In the genomic region with DNA sequence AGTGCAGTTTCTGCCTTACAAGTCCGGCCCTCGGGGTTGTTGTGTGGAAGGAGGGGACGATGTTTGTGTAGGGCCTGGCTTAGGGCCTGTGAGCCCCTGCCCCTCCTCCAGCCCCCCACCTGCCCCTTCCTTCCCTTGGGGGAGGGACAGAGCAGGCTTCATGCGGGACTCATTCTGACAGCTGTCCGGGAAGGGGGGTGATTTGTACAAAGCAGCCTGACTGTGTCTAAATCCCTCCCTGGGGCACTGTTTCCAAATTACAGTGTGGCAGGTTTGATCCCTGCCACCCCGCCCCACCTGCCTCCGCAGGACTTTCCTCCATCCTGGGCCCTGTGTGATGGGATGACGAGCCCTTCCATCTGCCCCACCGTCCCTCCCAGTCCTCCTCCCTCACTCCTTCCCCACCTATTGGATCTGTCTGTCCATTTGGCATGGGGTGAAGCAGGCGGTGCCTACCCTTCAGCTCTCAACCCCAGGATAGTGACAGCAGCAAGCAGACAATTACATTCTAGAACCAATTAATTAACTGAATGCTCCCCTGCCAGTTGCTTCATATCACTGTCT, we compare ENCODE assay signal across 19 cellular contexts.
DNase-seq lines count a peak whose midpoint lies in the region; ATAC-seq and TF ChIP-seq lines count a peak whose summit lies in the region.
"Had no signal": no experiment of that assay in that cellular context is flagged by ENCODE, and none has a peak within 500 bp of the region (broad histone marks: within the 10 kb centered on the region; RNA-seq: fewer than 3 reads in every experiment).

No MANE protein-coding gene starts in this region.

- peak; percentile 61 for DNase-seq in ecto neural progenitor cell (ENCODE audit: low spot score)
- no peak for DNase-seq in neuronal stem cell (ENCODE audit: low spot score)
- DNase-seq in SKM-1 treated with dmso at 0.1 percent for 144 hours (lab: John Stamatoyannopoulos, UW; ENCODE audit: unreplicated experiment), result no peak
- DNase-seq in 8988T, result no peak
- DNase-seq in CD4-positive, alpha-beta T cell, result no peak
- DNase-seq: AML-193; Caco-2; CD4-positive, CD25-positive, alpha-beta regulatory T cell; GDM1; HCEC 1CT; NCI-H1105 treated with DMSO at 0.1 percent for 48 hours; NCI-H1694; NCI-H2081 treated with DMSO at 0.1 percent for 48 hours; NCI-H510A; PC-3; SW 1271 had no signal

- H2BK120ac ChIP-seq in neuronal stem cell (ENCODE audit: low read depth, low read length), result no peak overlapping the region

- no CpG with 5 or more reads among the region's 10 CpGs for WGBS in neuronal stem cell (ENCODE audit: extremely low coverage in 2 of 2, insufficient read length in 2 of 2, insufficient replicate concordance in 1 of 2), 2 donors

- no peak overlapping the region for H3K4me3 ChIP-seq in BLaER1
- no peak overlapping the region for H3K4me3 ChIP-seq in HEK293 (ENCODE audit: low read depth, low read length)
- H3K4me3 ChIP-seq in neuronal stem cell (ENCODE audit: low read length in 2 of 2), result peak overlapping the region in 1 of 2 donors; percentile 24
- H3K4me3 ChIP-seq: SJSA1 had no signal

- H3K9ac ChIP-seq in BLaER1, result no peak overlapping the region
- no peak overlapping the region for H3K9ac ChIP-seq in neuronal stem cell (ENCODE audit: low read depth, low read length, poor library complexity)

- H3K27me3 ChIP-seq in BLaER1 (no peaks in the 10 kb centered on the region), neuronal stem cell (ENCODE audit: control insufficient read depth in 3 of 3, insufficient read depth in 3 of 3, low read depth in 1 of 3, low read length in 3 of 3) (peaks cover 0 to 13% (median 0%) of the 10 kb centered on the region in 3 experiments)
- H3K27me3 ChIP-seq in CD4-positive, alpha-beta T cell (ENCODE audit: control insufficient read depth, insufficient read depth, low read length), result no peaks in the 10 kb centered on the region
- H3K27me3 ChIP-seq: SJSA1 had no signal

- no peaks in the 10 kb centered on the region for H4K20me1 ChIP-seq in BLaER1

- H3K4me1 Mint-ChIP-seq in CD4-positive, alpha-beta T cell (ENCODE audit: low read depth), result peaks cover 22% of the 10 kb centered on the region

- no peak overlapping the region for H3K27ac Mint-ChIP-seq in CD4-positive, alpha-beta T cell

- no peak overlapping the region for H4K91ac ChIP-seq in neuronal stem cell (ENCODE audit: low read depth, low read length, poor library complexity)

- H3K9me3 Mint-ChIP-seq in CD4-positive, alpha-beta T cell, result no peaks in the 10 kb centered on the region

- intact Hi-C loops in CD4-positive, alpha-beta T cell (cut with DNase I, micrococcal nuclease), result no loop called here

- no peak overlapping the region for H3K14ac ChIP-seq in neuronal stem cell (ENCODE audit: low read length)

- no peak overlapping the region for H2BK12ac ChIP-seq in neuronal stem cell (ENCODE audit: low read length)

- no peak overlapping the region for H4K8ac ChIP-seq in neuronal stem cell (ENCODE audit: low read depth, low read length)

- no peak overlapping the region for H3K18ac ChIP-seq in neuronal stem cell (ENCODE audit: low read length)

- no peak overlapping the region for H2AFZ ChIP-seq in neuronal stem cell (ENCODE audit: low read length)

- no peaks in the 10 kb centered on the region for H3K79me1 ChIP-seq in neuronal stem cell (ENCODE audit: low read depth, low read length)

- H3K36me3 Mint-ChIP-seq in CD4-positive, alpha-beta T cell (ENCODE audit: low read depth), result no peaks in the 10 kb centered on the region
- H3K36me3 Mint-ChIP-seq: CD4-positive, CD25-positive, alpha-beta regulatory T cell had no signal

- no peak overlapping the region for H3K4me3 Mint-ChIP-seq in CD4-positive, alpha-beta T cell
- H3K4me3 Mint-ChIP-seq: CD4-positive, CD25-positive, alpha-beta regulatory T cell had no signal

- H3K27me3 Mint-ChIP-seq in CD4-positive, alpha-beta T cell, result no peaks in the 10 kb centered on the region

- H3K4me1 ChIP-seq in BLaER1 (peaks cover 51% of the 10 kb centered on the region), HEK293 (ENCODE audit: control insufficient read depth, insufficient read depth, low read length) (peaks cover 15% of the 10 kb centered on the region), neuronal stem cell (ENCODE audit: control insufficient read depth in 2 of 2, insufficient read depth in 1 of 2, low read depth in 1 of 2, low read length in 2 of 2) (peaks cover 0 to 6% of the 10 kb centered on the region in 2 donors)
- H3K4me1 ChIP-seq: Caco-2 had no signal

- H2BK5ac ChIP-seq in neuronal stem cell (ENCODE audit: low read length), result no peak overlapping the region

- H3K4me2 ChIP-seq in BLaER1, result peak overlapping the region; percentile 71
- no peak overlapping the region for H3K4me2 ChIP-seq in neuronal stem cell (ENCODE audit: insufficient read depth, low read length, poor library complexity, severe bottlenecking)

- no peak overlapping the region for H3K4ac ChIP-seq in neuronal stem cell (ENCODE audit: low read length)

- no peaks in the 10 kb centered on the region for H3K9me3 ChIP-seq in BLaER1
- H3K9me3 ChIP-seq in HEK293 (ENCODE audit: control insufficient read depth, insufficient read depth, low read depth, low read length), result no peaks in the 10 kb centered on the region
- H3K9me3 ChIP-seq in neuronal stem cell (replicated peaks in 1 of 2; ENCODE audit: control insufficient read depth in 2 of 2, insufficient read depth in 1 of 2, low read depth in 1 of 2, low read length in 2 of 2), result no peaks in the 10 kb centered on the region
- H3K9me3 ChIP-seq in CD4-positive, alpha-beta T cell (ENCODE audit: control insufficient read depth, low read length), result no peaks in the 10 kb centered on the region
- H3K9me3 ChIP-seq: Caco-2, SJSA1 had no signal

- peak overlapping the region; percentile 48 for H2AK5ac ChIP-seq in neuronal stem cell (ENCODE audit: low read depth, low read length)

- no peak for TF ChIP-seq CTCF in HEK293 (tag by site-specific recombination; IDR thresholded peaks at IDR 0.05)
- no peak for TF ChIP-seq CTCF in CD4-positive, alpha-beta T cell (IDR thresholded peaks at IDR 0.05)

- POLR2A ChIA-PET in HEK293 (lab: Yijun Ruan, JAX), result no interaction called here
- POLR2A ChIA-PET in CD4-positive, alpha-beta T cell (lab: Charles Lee), result no interaction called here

- H3K27ac ChIP-seq in BLaER1 (peak overlapping the region; percentile 29; the same call in 1 of the 2 replicates), HEK293 (ENCODE audit: extremely low read depth, low read depth, low read length) (no peak overlapping the region), neuronal stem cell (replicated peaks; ENCODE audit: low read length) (no peak overlapping the region)
- H3K27ac ChIP-seq in CD4-positive, alpha-beta T cell (ENCODE audit: low read depth, low read length), result no peak overlapping the region

- ATAC-seq in CD4-positive, alpha-beta T cell (ENCODE audit: poor library complexity), result no peak
- ATAC-seq: PC-3 had no signal

- no peak overlapping the region for H3K23ac ChIP-seq in neuronal stem cell (ENCODE audit: low read depth, low read length, poor library complexity)

- H2BK15ac ChIP-seq in neuronal stem cell (ENCODE audit: low read length), result no peak overlapping the region

- CTCF ChIA-PET in HEK293 (lab: Yijun Ruan, JAX), result interaction anchor here (0.7 kb wide), 1 partner anchor 273 kb away, joined by 3 read pairs; no protein-coding TSS in a partner anchor
- CTCF ChIA-PET in CD4-positive, alpha-beta T cell (lab: Charles Lee), result no interaction called here

- H3K36me3 ChIP-seq in BLaER1 (no peaks in the 10 kb centered on the region), HEK293 (ENCODE audit: control insufficient read depth in 2 of 2, insufficient read depth in 1 of 2, low read length in 2 of 2) (no peaks in the 10 kb centered on the region), neuronal stem cell (replicated peaks in 1 of 2; ENCODE audit: control insufficient read depth in 2 of 2, insufficient read depth in 2 of 2, low read length in 2 of 2) (no peaks in the 10 kb centered on the region)
- H3K36me3 ChIP-seq: SJSA1 had no signal

TF ChIP-seq in HEK293, 187 proteins besides CTCF, POLR2A, EP300 and RAD21 (continues in another document):
- TF ChIP-seq, protein P1, sequence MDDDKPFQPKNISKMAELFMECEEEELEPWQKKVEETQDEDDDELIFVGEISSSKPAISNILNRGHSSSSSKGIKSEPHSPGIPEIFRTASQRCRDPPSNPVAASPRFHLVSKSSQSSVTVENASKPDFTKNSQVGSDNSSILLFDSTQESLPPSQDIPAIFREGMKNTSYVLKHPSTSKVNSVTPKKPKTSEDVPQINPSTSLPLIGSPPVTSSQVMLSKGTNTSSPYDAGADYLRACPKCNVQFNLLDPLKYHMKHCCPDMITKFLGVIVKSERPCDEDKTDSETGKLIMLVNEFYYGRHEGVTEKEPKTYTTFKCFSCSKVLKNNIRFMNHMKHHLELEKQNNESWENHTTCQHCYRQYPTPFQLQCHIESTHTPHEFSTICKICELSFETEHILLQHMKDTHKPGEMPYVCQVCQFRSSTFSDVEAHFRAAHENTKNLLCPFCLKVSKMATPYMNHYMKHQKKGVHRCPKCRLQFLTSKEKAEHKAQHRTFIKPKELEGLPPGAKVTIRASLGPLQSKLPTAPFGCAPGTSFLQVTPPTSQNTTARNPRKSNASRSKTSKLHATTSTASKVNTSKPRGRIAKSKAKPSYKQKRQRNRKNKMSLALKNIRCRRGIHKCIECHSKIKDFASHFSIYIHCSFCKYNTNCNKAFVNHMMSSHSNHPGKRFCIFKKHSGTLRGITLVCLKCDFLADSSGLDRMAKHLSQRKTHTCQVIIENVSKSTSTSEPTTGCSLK (tag by site-specific recombination; IDR thresholded peaks at IDR 0.05), result no peak
- peak; percentile 89 for TF ChIP-seq SCRT2 (tag by site-specific recombination; IDR thresholded peaks at IDR 0.05)
- TF ChIP-seq ZSCAN16 (tag by site-specific recombination; IDR thresholded peaks at IDR 0.05), result no peak
- no peak for TF ChIP-seq ZNF621 (tag by site-specific recombination; IDR thresholded peaks at IDR 0.05)
- TF ChIP-seq, protein P2, sequence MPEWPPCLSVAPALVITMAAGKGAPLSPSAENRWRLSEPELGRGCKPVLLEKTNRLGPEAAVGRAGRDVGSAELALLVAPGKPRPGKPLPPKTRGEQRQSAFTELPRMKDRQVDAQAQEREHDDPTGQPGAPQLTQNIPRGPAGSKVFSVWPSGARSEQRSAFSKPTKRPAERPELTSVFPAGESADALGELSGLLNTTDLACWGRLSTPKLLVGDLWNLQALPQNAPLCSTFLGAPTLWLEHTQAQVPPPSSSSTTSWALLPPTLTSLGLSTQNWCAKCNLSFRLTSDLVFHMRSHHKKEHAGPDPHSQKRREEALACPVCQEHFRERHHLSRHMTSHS (tag by site-specific recombination; IDR thresholded peaks at IDR 0.05), result no peak
- no peak for TF ChIP-seq HOXC10 (CRISPR knock-in tag; IDR thresholded peaks at IDR 0.05)
- TF ChIP-seq SP7 (tag by site-specific recombination; IDR thresholded peaks at IDR 0.05), result 0 out of 2 replicates have a peak, but pooled peaks have one; percentile 16
- TF ChIP-seq ZNF341 (tag by site-specific recombination; IDR thresholded peaks at IDR 0.05; ENCODE audit: low read depth), result peak; percentile 14; the same call in 1 of the 2 replicates
- no peak for TF ChIP-seq ZNF707 (tag by site-specific recombination; IDR thresholded peaks at IDR 0.05)
- no peak for TF ChIP-seq REPIN1 (tag by site-specific recombination; IDR thresholded peaks at IDR 0.05; ENCODE audit: low read depth)
- TF ChIP-seq GLIS2 (tag by site-specific recombination; IDR thresholded peaks at IDR 0.05), result no peak
- TF ChIP-seq ZNF121 (tag by site-specific recombination; IDR thresholded peaks at IDR 0.05), result no peak
